Comparison of ENCODE assay signal across 5 cellular contexts in genomic region chr6:53158076-53158475, GRCh38. TPM values are rescaled to one million over a fixed set of nuclear protein-coding genes. Genes with fewer than 3 reads are reported as not detected.
"Had no signal": no experiment of that assay in that cellular context is flagged by ENCODE, and none has a peak within 500 bp of the region (broad histone marks: within the 10 kb centered on the region; RNA-seq: fewer than 3 reads in every experiment).

No MANE protein-coding gene starts in this region.

RNA-seq across cellular contexts. Expression of gene GCM1, which starts 9.4 kb away (rescaled TPM):
- total RNA-seq: activated CD4-positive, alpha-beta memory T cell treated with anti-CD3 and anti-CD28 coated beads for 36 hours; activated CD4-positive, alpha-beta T cell treated with anti-CD3 and anti-CD28 coated beads, Interleukin-2, amount 10 ng/mL, durations not matched to agents 24 days and 14 days; activated CD4-positive, alpha-beta T cell treated with anti-CD3 and anti-CD28 coated beads, Interleukin-2, amount 10 ng/mL, durations not matched to agents 7 days and 5 days; activated CD8-positive, alpha-beta T cell treated with anti-CD3 and anti-CD28 coated beads for 36 hours; activated CD8-positive, alpha-beta T cell treated with anti-CD3 and anti-CD28 coated beads, Interleukin-2, amount 10 ng/mL, durations not matched to agents 7 days and 5 days had no signal
